Comparison of ENCODE assay signal across 1 cellular context in the genomic region with DNA sequence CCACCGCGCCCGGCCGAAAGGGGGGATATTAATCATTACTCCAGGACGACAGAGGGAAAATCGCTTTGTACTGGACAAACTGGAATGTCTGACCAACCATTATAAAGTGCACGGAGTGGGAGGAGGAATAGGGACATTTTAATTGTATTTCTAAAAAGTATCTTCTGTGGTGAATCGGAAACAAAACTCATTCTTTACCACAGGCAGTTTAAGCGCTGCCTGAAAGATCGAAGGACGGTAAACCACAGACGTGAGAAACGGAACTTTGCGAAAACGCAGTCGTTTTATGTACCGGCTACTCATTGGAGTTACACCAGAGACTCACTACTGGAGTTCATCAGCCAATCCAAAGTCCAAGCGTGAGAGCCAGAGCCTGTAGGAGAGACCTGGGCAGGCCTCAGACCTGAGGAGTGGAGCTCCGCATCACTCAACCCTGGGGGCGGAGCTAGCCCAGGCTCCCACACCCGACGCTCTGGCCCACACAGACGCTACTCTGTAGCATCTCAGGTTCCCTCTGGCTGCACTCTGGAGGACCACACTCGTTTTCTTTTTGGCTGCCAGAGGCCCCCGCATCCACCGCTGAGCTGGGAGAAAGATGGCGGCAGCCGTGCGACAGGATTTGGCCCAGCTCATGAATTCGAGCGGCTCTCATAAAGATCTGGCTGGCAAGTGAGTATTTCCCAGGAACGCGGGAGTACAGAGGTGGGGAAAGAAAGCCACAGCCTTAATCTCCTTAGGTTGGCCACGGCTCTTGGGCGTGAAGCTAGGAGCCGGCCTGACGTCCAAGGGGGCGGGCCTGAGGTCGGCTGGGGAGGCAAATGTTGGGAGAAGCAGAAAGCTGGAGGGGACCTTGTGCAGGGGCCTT.
TF ChIP-seq lines count a peak whose summit lies in the region.

COPS4 (plus strand) TSS at position 554 of the 865 bp plus-strand sequence; CDS start at position 596, 42 bp downstream.

TF ChIP-seq in HepG2, 621 proteins besides CTCF, POLR2A, EP300 and RAD21 (continued from another document and continues in another):
- TF ChIP-seq, protein P1, sequence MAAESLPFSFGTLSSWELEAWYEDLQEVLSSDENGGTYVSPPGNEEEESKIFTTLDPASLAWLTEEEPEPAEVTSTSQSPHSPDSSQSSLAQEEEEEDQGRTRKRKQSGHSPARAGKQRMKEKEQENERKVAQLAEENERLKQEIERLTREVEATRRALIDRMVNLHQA (CRISPR knock-in tag; IDR thresholded peaks at IDR 0.05) = no peak
- TF ChIP-seq ZNF124 (CRISPR knock-in tag; IDR thresholded peaks at IDR 0.05) (peak; percentile 78; the same call in 1 of the 2 replicates), ZBTB43 (CRISPR knock-in tag; conservative IDR thresholded peaks at IDR 0.05) (peak; percentile 69; the same call in 1 of the 2 replicates), MED1 (CRISPR knock-in tag; IDR thresholded peaks at IDR 0.05) (peak; percentile 88), SP1 (IDR thresholded peaks at IDR 0.05) (no peak), SP1 (CRISPR knock-in tag; IDR thresholded peaks at IDR 0.05) (peak; percentile 89), GTF3A (CRISPR knock-in tag; conservative IDR thresholded peaks at IDR 0.05) (0 out of 2 replicates have a peak, but pooled peaks have one; percentile 83), ZNF660 (CRISPR knock-in tag; IDR thresholded peaks at IDR 0.05; ENCODE audit: borderline replicate concordance, low read depth) (no peak), ZNF225 (CRISPR knock-in tag; IDR thresholded peaks at IDR 0.05) (peak; percentile 27; the same call in 1 of the 2 replicates), SRY (CRISPR knock-in tag; IDR thresholded peaks at IDR 0.05) (0 out of 2 replicates have a peak, but pooled peaks have one; percentile 38), ZNF10 (CRISPR knock-in tag; IDR thresholded peaks at IDR 0.05; ENCODE audit: borderline replicate concordance, low read depth) (no peak), PLRG1 (conservative IDR thresholded peaks at IDR 0.05) (no peak), TSC22D2 (CRISPR knock-in tag; IDR thresholded peaks at IDR 0.05; ENCODE audit: borderline replicate concordance) (no peak), ZBTB7A (CRISPR knock-in tag; IDR thresholded peaks at IDR 0.05) (no peak), ZNF839 (CRISPR knock-in tag; IDR thresholded peaks at IDR 0.05; ENCODE audit: borderline replicate concordance) (peak; percentile 64; the same call in 1 of the 2 replicates), GLI4 (CRISPR knock-in tag; IDR thresholded peaks at IDR 0.05; ENCODE audit: borderline replicate concordance) (peak; percentile 53; the same call in 1 of the 2 replicates), ZNF446 (CRISPR knock-in tag; IDR thresholded peaks at IDR 0.05) (no peak; the same call in 1 of the 2 replicates), NCOR1 (IDR thresholded peaks at IDR 0.05; ENCODE audit: borderline replicate concordance, low read length) (peak; percentile 99), RELA (CRISPR knock-in tag; IDR thresholded peaks at IDR 0.05) (no peak), HDAC1 (CRISPR knock-in tag; IDR thresholded peaks at IDR 0.05) (peak; percentile 75), SP2 (CRISPR knock-in tag; IDR thresholded peaks at IDR 0.05) (peak; percentile 79), SMARCC2 (IDR thresholded peaks at IDR 0.05) (no peak), NONO (IDR thresholded peaks at IDR 0.05) (no peak), NONO (CRISPR knock-in tag; conservative IDR thresholded peaks at IDR 0.05) (peak; percentile 88), ATF5 (CRISPR knock-in tag; IDR thresholded peaks at IDR 0.05; ENCODE audit: low read depth) (no peak), ZNF205 (CRISPR knock-in tag; IDR thresholded peaks at IDR 0.05) (0 out of 2 replicates have a peak, but pooled peaks have one; percentile 13), AGO1 (IDR thresholded peaks at IDR 0.05; ENCODE audit: low read depth, low read length, poor library complexity, severe bottlenecking) (no peak), ZFY (CRISPR knock-in tag; IDR thresholded peaks at IDR 0.05) (peak; percentile 94), NFRKB (IDR thresholded peaks at IDR 0.05) (no peak), POLR2G (IDR thresholded peaks at IDR 0.05; ENCODE audit: low read depth, low read length) (peak; percentile 86), KDM6A (CRISPR knock-in tag; IDR thresholded peaks at IDR 0.05; ENCODE audit: low read depth) (no peak), PCBP1 (IDR thresholded peaks at IDR 0.05; ENCODE audit: borderline replicate concordance, low read depth, low read length) (no peak), ZNF333 (CRISPR knock-in tag; IDR thresholded peaks at IDR 0.05; ENCODE audit: borderline replicate concordance) (0 out of 2 replicates have a peak, but pooled peaks have one; percentile 25), ZKSCAN8 (CRISPR knock-in tag; IDR thresholded peaks at IDR 0.05; ENCODE audit: borderline replicate concordance) (peak; percentile 70; the same call in 1 of the 2 replicates), MAFK (conservative IDR thresholded peaks at IDR 0.05 in 1 of 2, IDR thresholded peaks at IDR 0.05 in 1 of 2; ENCODE audit: low read length in 2 of 2) (no peak; a peak in 1 of 4 replicates), ELF1 (CRISPR knock-in tag; IDR thresholded peaks at IDR 0.05) (peak; percentile 80), TCF7 (IDR thresholded peaks at IDR 0.05; ENCODE audit: low read depth) (peak; percentile 45; the same call in 1 of the 2 replicates)
- TF ChIP-seq, protein P2, sequence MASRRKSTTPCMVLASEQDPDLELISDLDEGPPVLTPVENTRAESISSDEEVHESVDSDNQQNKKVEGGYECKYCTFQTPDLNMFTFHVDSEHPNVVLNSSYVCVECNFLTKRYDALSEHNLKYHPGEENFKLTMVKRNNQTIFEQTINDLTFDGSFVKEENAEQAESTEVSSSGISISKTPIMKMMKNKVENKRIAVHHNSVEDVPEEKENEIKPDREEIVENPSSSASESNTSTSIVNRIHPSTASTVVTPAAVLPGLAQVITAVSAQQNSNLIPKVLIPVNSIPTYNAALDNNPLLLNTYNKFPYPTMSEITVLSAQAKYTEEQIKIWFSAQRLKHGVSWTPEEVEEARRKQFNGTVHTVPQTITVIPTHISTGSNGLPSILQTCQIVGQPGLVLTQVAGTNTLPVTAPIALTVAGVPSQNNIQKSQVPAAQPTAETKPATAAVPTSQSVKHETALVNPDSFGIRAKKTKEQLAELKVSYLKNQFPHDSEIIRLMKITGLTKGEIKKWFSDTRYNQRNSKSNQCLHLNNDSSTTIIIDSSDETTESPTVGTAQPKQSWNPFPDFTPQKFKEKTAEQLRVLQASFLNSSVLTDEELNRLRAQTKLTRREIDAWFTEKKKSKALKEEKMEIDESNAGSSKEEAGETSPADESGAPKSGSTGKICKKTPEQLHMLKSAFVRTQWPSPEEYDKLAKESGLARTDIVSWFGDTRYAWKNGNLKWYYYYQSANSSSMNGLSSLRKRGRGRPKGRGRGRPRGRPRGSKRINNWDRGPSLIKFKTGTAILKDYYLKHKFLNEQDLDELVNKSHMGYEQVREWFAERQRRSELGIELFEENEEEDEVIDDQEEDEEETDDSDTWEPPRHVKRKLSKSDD (CRISPR knock-in tag; IDR thresholded peaks at IDR 0.05; ENCODE audit: low read depth) = peak; percentile 61; the same call in 1 of the 2 replicates
- TF ChIP-seq, protein P3, sequence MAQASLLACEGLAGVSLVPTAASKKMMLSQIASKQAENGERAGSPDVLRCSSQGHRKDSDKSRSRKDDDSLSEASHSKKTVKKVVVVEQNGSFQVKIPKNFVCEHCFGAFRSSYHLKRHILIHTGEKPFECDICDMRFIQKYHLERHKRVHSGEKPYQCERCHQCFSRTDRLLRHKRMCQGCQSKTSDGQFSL (CRISPR knock-in tag; IDR thresholded peaks at IDR 0.05) = no peak
- TF ChIP-seq, protein P4, sequence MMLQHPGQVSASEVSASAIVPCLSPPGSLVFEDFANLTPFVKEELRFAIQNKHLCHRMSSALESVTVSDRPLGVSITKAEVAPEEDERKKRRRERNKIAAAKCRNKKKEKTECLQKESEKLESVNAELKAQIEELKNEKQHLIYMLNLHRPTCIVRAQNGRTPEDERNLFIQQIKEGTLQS (CRISPR knock-in tag; IDR thresholded peaks at IDR 0.05) = no peak
- TF ChIP-seq, protein P5, sequence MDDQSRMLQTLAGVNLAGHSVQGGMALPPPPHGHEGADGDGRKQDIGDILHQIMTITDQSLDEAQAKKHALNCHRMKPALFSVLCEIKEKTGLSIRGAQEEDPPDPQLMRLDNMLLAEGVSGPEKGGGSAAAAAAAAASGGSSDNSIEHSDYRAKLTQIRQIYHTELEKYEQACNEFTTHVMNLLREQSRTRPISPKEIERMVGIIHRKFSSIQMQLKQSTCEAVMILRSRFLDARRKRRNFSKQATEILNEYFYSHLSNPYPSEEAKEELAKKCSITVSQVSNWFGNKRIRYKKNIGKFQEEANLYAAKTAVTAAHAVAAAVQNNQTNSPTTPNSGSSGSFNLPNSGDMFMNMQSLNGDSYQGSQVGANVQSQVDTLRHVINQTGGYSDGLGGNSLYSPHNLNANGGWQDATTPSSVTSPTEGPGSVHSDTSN (CRISPR knock-in tag; IDR thresholded peaks at IDR 0.05; ENCODE audit: borderline replicate concordance) = no peak
- TF ChIP-seq, protein P6, sequence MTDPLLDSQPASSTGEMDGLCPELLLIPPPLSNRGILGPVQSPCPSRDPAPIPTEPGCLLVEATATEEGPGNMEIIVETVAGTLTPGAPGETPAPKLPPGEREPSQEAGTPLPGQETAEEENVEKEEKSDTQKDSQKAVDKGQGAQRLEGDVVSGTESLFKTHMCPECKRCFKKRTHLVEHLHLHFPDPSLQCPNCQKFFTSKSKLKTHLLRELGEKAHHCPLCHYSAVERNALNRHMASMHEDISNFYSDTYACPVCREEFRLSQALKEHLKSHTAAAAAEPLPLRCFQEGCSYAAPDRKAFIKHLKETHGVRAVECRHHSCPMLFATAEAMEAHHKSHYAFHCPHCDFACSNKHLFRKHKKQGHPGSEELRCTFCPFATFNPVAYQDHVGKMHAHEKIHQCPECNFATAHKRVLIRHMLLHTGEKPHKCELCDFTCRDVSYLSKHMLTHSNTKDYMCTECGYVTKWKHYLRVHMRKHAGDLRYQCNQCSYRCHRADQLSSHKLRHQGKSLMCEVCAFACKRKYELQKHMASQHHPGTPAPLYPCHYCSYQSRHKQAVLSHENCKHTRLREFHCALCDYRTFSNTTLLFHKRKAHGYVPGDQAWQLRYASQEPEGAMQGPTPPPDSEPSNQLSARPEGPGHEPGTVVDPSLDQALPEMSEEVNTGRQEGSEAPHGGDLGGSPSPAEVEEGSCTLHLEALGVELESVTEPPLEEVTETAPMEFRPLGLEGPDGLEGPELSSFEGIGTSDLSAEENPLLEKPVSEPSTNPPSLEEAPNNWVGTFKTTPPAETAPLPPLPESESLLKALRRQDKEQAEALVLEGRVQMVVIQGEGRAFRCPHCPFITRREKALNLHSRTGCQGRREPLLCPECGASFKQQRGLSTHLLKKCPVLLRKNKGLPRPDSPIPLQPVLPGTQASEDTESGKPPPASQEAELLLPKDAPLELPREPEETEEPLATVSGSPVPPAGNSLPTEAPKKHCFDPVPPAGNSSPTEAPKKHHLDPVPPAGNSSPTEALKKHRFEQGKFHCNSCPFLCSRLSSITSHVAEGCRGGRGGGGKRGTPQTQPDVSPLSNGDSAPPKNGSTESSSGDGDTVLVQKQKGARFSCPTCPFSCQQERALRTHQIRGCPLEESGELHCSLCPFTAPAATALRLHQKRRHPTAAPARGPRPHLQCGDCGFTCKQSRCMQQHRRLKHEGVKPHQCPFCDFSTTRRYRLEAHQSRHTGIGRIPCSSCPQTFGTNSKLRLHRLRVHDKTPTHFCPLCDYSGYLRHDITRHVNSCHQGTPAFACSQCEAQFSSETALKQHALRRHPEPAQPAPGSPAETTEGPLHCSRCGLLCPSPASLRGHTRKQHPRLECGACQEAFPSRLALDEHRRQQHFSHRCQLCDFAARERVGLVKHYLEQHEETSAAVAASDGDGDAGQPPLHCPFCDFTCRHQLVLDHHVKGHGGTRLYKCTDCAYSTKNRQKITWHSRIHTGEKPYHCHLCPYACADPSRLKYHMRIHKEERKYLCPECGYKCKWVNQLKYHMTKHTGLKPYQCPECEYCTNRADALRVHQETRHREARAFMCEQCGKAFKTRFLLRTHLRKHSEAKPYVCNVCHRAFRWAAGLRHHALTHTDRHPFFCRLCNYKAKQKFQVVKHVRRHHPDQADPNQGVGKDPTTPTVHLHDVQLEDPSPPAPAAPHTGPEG (CRISPR knock-in tag; IDR thresholded peaks at IDR 0.05) = 0 out of 2 replicates have a peak, but pooled peaks have one; percentile 57
- TF ChIP-seq, protein P7, sequence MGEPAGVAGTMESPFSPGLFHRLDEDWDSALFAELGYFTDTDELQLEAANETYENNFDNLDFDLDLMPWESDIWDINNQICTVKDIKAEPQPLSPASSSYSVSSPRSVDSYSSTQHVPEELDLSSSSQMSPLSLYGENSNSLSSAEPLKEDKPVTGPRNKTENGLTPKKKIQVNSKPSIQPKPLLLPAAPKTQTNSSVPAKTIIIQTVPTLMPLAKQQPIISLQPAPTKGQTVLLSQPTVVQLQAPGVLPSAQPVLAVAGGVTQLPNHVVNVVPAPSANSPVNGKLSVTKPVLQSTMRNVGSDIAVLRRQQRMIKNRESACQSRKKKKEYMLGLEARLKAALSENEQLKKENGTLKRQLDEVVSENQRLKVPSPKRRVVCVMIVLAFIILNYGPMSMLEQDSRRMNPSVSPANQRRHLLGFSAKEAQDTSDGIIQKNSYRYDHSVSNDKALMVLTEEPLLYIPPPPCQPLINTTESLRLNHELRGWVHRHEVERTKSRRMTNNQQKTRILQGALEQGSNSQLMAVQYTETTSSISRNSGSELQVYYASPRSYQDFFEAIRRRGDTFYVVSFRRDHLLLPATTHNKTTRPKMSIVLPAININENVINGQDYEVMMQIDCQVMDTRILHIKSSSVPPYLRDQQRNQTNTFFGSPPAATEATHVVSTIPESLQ (CRISPR knock-in tag; conservative IDR thresholded peaks at IDR 0.05) = no peak
- TF ChIP-seq, protein P8, sequence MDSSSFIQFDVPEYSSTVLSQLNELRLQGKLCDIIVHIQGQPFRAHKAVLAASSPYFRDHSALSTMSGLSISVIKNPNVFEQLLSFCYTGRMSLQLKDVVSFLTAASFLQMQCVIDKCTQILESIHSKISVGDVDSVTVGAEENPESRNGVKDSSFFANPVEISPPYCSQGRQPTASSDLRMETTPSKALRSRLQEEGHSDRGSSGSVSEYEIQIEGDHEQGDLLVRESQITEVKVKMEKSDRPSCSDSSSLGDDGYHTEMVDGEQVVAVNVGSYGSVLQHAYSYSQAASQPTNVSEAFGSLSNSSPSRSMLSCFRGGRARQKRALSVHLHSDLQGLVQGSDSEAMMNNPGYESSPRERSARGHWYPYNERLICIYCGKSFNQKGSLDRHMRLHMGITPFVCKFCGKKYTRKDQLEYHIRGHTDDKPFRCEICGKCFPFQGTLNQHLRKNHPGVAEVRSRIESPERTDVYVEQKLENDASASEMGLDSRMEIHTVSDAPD (CRISPR knock-in tag; IDR thresholded peaks at IDR 0.05) = no peak; the same call in 1 of the 2 replicates
